ENCODE assay signal across 8 cellular contexts in genomic region chrX:107742754-107743191, GRCh38. TPM values are rescaled to one million over a fixed set of nuclear protein-coding genes. Genes with fewer than 3 reads are reported as not detected.
DNase-seq lines count a peak whose midpoint lies in the region; ATAC-seq and TF ChIP-seq lines count a peak whose summit lies in the region.

No MANE protein-coding gene starts in this region.

- TF ChIP-seq RAD21 in liver (IDR thresholded peaks at IDR 0.05), result no peak

- H3K36me3 ChIP-seq in liver (ENCODE audit: control insufficient read depth in 4 of 4, insufficient read depth in 3 of 4, low read depth in 1 of 4, low read length in 3 of 4), result no peaks in the 10 kb centered on the region
- H3K36me3 ChIP-seq in subcutaneous abdominal adipose tissue (ENCODE audit: control insufficient read depth in 5 of 5, insufficient read depth in 5 of 5, low read length in 5 of 5), result no peaks in the 10 kb centered on the region

- TF ChIP-seq CTCF in liver (IDR thresholded peaks at IDR 0.05; ENCODE audit: low read depth, low read length, missing input control), result no peak

- H3K4me1 ChIP-seq in liver (ENCODE audit: control insufficient read depth in 4 of 4, insufficient read depth in 4 of 4, low read length in 3 of 4), result peaks cover 24 to 78% (median 51%) of the 10 kb centered on the region in 4 donors
- peaks cover 10 to 65% (median 63%) of the 10 kb centered on the region in 5 donors for H3K4me1 ChIP-seq in subcutaneous abdominal adipose tissue (ENCODE audit: control insufficient read depth in 5 of 5, insufficient read depth in 5 of 5, low read length in 5 of 5)

- peak overlapping the region; percentile 40 to 49 for H3K9ac ChIP-seq in liver (ENCODE audit: low read depth in 1 of 2, low read length in 2 of 2)
- peak overlapping the region in 2 of 5 donors; percentile 8 to 31 for H3K9ac ChIP-seq in subcutaneous abdominal adipose tissue (ENCODE audit: low read length in 5 of 5)

- peak; percentile 48 for DNase-seq in LHCN-M2 (ENCODE audit: low read depth)
- peak; percentile 13 for DNase-seq in astrocyte of the hippocampus (ENCODE audit: low read depth, low spot score)
- DNase-seq in NCI-H526 treated with DMSO at 0.1 percent for 48 hours (lab: John Stamatoyannopoulos, UW), result no peak
- no peak for DNase-seq in HT-29 (ENCODE audit: low spot score)

- H3K27me3 ChIP-seq in liver (ENCODE audit: control insufficient read depth in 4 of 4, insufficient read depth in 4 of 4, low read length in 3 of 4) (no peaks in the 10 kb centered on the region), subcutaneous abdominal adipose tissue (ENCODE audit: control insufficient read depth in 5 of 5, insufficient read depth in 4 of 5, low read length in 5 of 5) (peaks cover 0 to 28% (median 5%) of the 10 kb centered on the region in 5 donors)

- H3K27ac ChIP-seq in liver (ENCODE audit: low read depth in 1 of 2, low read length in 2 of 2) (peak overlapping the region; percentile 85 to 87), subcutaneous abdominal adipose tissue (ENCODE audit: low read depth, low read length) (peak overlapping the region; percentile 79)

- ATAC-seq in HG02610 (IDR thresholded peaks at IDR 0.05; ENCODE audit: unreplicated experiment) (no peak), GM19463 (IDR thresholded peaks at IDR 0.05; ENCODE audit: unreplicated experiment) (no peak)

- H3K4me3 ChIP-seq in liver (ENCODE audit: low read depth in 1 of 3, low read length in 3 of 3), result no peak overlapping the region
- H3K4me3 ChIP-seq in subcutaneous abdominal adipose tissue (ENCODE audit: low read depth in 1 of 5, low read length in 5 of 5), result peak overlapping the region in 3 of 5 donors; percentile 0 to 51 (median 50)

- WGBS in liver, result 29% methylated on average over 23 of the region's 23 CpGs

- H3K9me3 ChIP-seq in liver (ENCODE audit: control insufficient read depth in 4 of 4, low read length in 3 of 4), result no peaks in the 10 kb centered on the region
- H3K9me3 ChIP-seq in subcutaneous abdominal adipose tissue (ENCODE audit: control insufficient read depth in 5 of 5, low read length in 5 of 5), result peaks cover 0 to 3% (median 0%) of the 10 kb centered on the region in 5 donors

TF ChIP-seq in liver, 16 proteins besides CTCF, POLR2A, EP300 and RAD21:
- TF ChIP-seq HNF4G (IDR thresholded peaks at IDR 0.05), result no peak
- TF ChIP-seq SP1 (IDR thresholded peaks at IDR 0.05), result peak; percentile 6
- TF ChIP-seq RXRA (IDR thresholded peaks at IDR 0.05), result peak; percentile 5 to 27
- peak; percentile 48 to 52 for TF ChIP-seq HNF4A (conservative IDR thresholded peaks at IDR 0.05)

RNA-seq across cellular contexts. Expression of gene TSC22D3, which starts 32.8 kb away (rescaled TPM):
- total RNA-seq in LHCN-M2 (2014; rRNA removed) (189 and 245 TPM in 2 replicates), liver (10 to 100 TPM; 10.5 to 66.2 TPM)
- 65.4 TPM for polyA plus RNA-seq in LHCN-M2 (2012)
- 100 to 1,000 TPM in 1 of 2 donors, 10 to 100 TPM in 1; 30.1 to 128 TPM for polyA plus RNA-seq in liver
- 54.6 and 63.5 TPM in 2 replicates for total RNA-seq in HT-29 (2014; rRNA removed; shearing (Covaris generic))

RNA-seq across cellular contexts. Expression of gene NCBP2L, which starts 34.8 kb away (rescaled TPM):
- total RNA-seq in LHCN-M2 (2014; rRNA removed) (0.17 TPM in 1 of 2 replicates, not detected in the other), liver (under 1 TPM in 1 of 2 donors, not detected in 1; 0.08 TPM)
- not detected for polyA plus RNA-seq in LHCN-M2 (2012)
- polyA plus RNA-seq in liver, result under 1 TPM; 0.02 to 0.24 TPM
- not detected in 2 replicates for total RNA-seq in HT-29 (2014; rRNA removed; shearing (Covaris generic))

Comparison
In these comparisons a context has a peak if more than half of its experiments do, and no peak if none do; other contexts are left out.
1. DNase-seq: peak in LHCN-M2 (single experiment) and astrocyte of the hippocampus (single experiment); none in NCI-H526 treated with DMSO at 0.1 percent for 48 hours (single experiment) and HT-29 (single experiment).
2. H3K4me3 ChIP-seq: peak in subcutaneous abdominal adipose tissue (3 of 5); none in liver (0 of 3).